In the genomic region with DNA sequence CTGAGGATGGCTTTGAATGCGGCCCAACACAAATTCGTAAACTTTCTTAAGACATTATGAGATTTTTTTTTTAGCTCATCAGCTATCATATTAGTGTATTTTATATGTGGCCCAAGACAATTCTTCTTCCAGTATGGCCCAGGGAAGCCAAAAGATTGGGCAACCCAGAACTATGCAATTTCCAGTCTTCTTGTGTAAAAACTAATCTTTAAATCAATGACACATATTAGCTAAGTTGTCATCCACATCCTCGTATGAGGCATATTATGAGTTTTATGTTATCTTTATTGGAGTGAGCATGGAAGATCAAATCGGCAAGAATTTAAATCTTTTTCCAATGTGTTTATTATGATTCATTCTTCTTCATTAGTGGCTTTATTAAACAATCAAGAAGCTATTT, we compare ENCODE assay signal across 15 cellular contexts.
A peak's percentile ranks its signal among the peaks of the same experiment; 100 is the strongest.
DNase-seq lines count a peak whose midpoint lies in the region; ATAC-seq and TF ChIP-seq lines count a peak whose summit lies in the region.
"Had no signal": no experiment of that assay in that cellular context is flagged by ENCODE, and none has a peak within 500 bp of the region (broad histone marks: within the 10 kb centered on the region; RNA-seq: fewer than 3 reads in every experiment).

No MANE protein-coding gene starts in this region.

- H3K4me3 ChIP-seq in esophagus muscularis mucosa (no peak overlapping the region), fibroblast of villous mesenchyme (ENCODE audit: low read depth, low read length) (no peak overlapping the region)
- H3K4me3 ChIP-seq: BLaER1, GM12878 had no signal

- WGBS in esophagus muscularis mucosa = 87% methylated on average over 4 of the region's 4 CpGs

- no peak for TF ChIP-seq EP300 in esophagus muscularis mucosa (IDR thresholded peaks at IDR 0.05)

- intact Hi-C loops in esophagus muscularis mucosa (cut with DNase I) (no loop called here), left cardiac atrium (cut with DNase I) (no loop called here)

- H3K36me3 ChIP-seq in esophagus muscularis mucosa = no peaks in the 10 kb centered on the region
- H3K36me3 ChIP-seq: BLaER1 had no signal

- TF ChIP-seq POLR2A in esophagus muscularis mucosa (IDR thresholded peaks at IDR 0.05; ENCODE audit: low read depth) = no peak

- no peaks in the 10 kb centered on the region for H3K27me3 ChIP-seq in esophagus muscularis mucosa
- H3K27me3 ChIP-seq: BLaER1 had no signal

- no peaks in the 10 kb centered on the region for H3K4me1 ChIP-seq in esophagus muscularis mucosa
- H3K4me1 ChIP-seq: BLaER1 had no signal

- DNase-seq in EL = peak; percentile 11
- DNase-seq in esophagus muscularis mucosa (ENCODE audit: extremely low spot score) = peak; percentile 24
- DNase-seq in fibroblast of villous mesenchyme (ENCODE audit: low read depth) = peak; percentile 52
- no peak for DNase-seq in NCI-H446 (lab: John Stamatoyannopoulos, UW)
- no peak for DNase-seq in NCI-H748 treated with DMSO at 0.1 percent for 48 hours (lab: John Stamatoyannopoulos, UW)
- no peak for DNase-seq in KBM-7
- no peak for DNase-seq in left cardiac atrium
- DNase-seq: ACHN; CD4-positive, alpha-beta memory T cell; DMS153; DMS79; HCEC 1CT had no signal

- no peak for ATAC-seq in left cardiac atrium
- ATAC-seq: GM12878 had no signal

- H3K9me3 ChIP-seq in esophagus muscularis mucosa = no peaks in the 10 kb centered on the region
- H3K9me3 ChIP-seq: BLaER1 had no signal

- no peak overlapping the region for H3K27ac ChIP-seq in esophagus muscularis mucosa (replicated peaks in 1 of 4)
- H3K27ac ChIP-seq: BLaER1, HL-60 had no signal

- in situ Hi-C loops in KBM-7 (cut with MboI; ENCODE audit: low pct_unique_long_range_greater_than_20kb, low sequenced_read_pairs) = no loop called here

- TF ChIP-seq CTCF in esophagus muscularis mucosa (IDR thresholded peaks at IDR 0.05) (no peak), fibroblast of villous mesenchyme (IDR thresholded peaks at IDR 0.05; ENCODE audit: insufficient read depth, low read depth, low read length) (no peak)

Comparison
In these comparisons a context has a peak if more than half of its experiments do, and no peak if none do; other contexts are left out.
1. DNase-seq: peak in EL (single experiment), esophagus muscularis mucosa (single experiment) and fibroblast of villous mesenchyme (single experiment); none in NCI-H446 (0 of 2), NCI-H748 treated with DMSO at 0.1 percent for 48 hours (single experiment), KBM-7 (single experiment) and left cardiac atrium (single experiment).